37 cellular contexts compared by ENCODE assay signal in the genomic region with DNA sequence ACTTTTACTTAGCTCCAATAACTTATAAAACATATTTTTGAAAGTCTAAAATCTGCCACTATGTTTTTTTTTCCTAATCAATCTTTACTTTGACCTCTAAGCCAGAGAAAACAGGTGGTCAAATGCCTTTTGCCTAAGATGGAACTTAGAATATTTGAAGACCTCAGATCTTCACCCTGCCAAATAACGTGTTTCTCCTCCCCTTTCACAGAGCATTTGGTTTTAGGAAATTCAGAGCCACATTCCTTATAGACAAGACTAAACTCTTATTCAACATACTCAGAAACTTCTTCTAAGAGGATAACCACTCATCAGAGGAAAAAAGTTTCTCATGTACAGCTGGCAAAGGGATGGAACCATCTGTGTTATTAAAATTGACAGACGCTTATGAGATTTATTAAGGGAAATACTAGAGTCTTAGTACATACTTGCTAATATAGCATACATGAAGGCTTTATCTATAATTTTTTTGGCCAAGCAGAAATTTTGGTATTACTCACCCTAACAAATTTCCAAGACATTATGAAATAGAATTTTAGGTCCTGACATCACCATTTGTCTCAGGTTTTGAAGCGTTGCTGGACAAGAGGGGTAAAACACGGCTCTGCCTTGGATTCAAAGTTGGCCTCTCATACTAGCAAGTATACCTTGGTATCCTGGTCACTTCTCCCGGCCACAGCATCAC. TPM values are rescaled to one million over a fixed set of nuclear protein-coding genes. Genes with fewer than 3 reads are reported as not detected.
"Had no signal": no experiment of that assay in that cellular context is flagged by ENCODE, and none has a peak within 500 bp of the region (broad histone marks: within the 10 kb centered on the region; RNA-seq: fewer than 3 reads in every experiment).

No MANE protein-coding gene starts in this region.

- H3K9me3 Mint-ChIP-seq: activated CD4-positive, alpha-beta memory T cell treated with anti-CD3 and anti-CD28 coated beads, Interleukin-2, amount 10 ng/mL, durations not matched to agents 7 days and 5 days; activated naive CD8-positive, alpha-beta T cell treated with anti-CD3 and anti-CD28 coated beads for 36 hours had no signal

- H3K27me3 ChIP-seq: body of pancreas, breast epithelium, Peyer's patch, SJSA1 had no signal

- H3K36me3 Mint-ChIP-seq: activated CD8-positive, alpha-beta memory T cell treated with anti-CD3 and anti-CD28 coated beads, Interleukin-2, amount 10 ng/mL, durations not matched to agents 7 days and 5 days; T-cell had no signal

- H3K27ac Mint-ChIP-seq: activated CD4-positive, alpha-beta memory T cell treated with anti-CD3 and anti-CD28 coated beads, Interleukin-2, amount 10 ng/mL, durations not matched to agents 7 days and 5 days; activated CD8-positive, alpha-beta memory T cell treated with anti-CD3 and anti-CD28 coated beads, Interleukin-2, amount 10 ng/mL, durations not matched to agents 7 days and 5 days; activated naive CD8-positive, alpha-beta T cell treated with anti-CD3 and anti-CD28 coated beads for 36 hours; T-cell; T-helper 17 cell had no signal

- H3K4me3 ChIP-seq: body of pancreas, breast epithelium, Peyer's patch, SJSA1 had no signal

- H3K4me3 Mint-ChIP-seq: activated CD4-positive, alpha-beta memory T cell treated with anti-CD3 and anti-CD28 coated beads, Interleukin-2, amount 10 ng/mL, durations not matched to agents 7 days and 5 days; activated CD8-positive, alpha-beta memory T cell treated with anti-CD3 and anti-CD28 coated beads, Interleukin-2, amount 10 ng/mL, durations not matched to agents 7 days and 5 days; activated naive CD8-positive, alpha-beta T cell treated with anti-CD3 and anti-CD28 coated beads for 36 hours; T-cell; T-helper 17 cell had no signal

- ATAC-seq: activated CD8-positive, alpha-beta memory T cell treated with anti-CD3 and anti-CD28 coated beads, Interleukin-2, amount 10 ng/mL, durations not matched to agents 7 days and 5 days; body of pancreas; PC-3; T-cell; T-helper 17 cell had no signal

- DNase-seq: activated CD4-positive, alpha-beta memory T cell treated with anti-CD3 and anti-CD28 coated beads, Interleukin-2, amount 10 ng/mL, durations not matched to agents 7 days and 5 days; activated CD4-positive, alpha-beta T cell treated with anti-CD3 and anti-CD28 coated beads for 1 hour; activated CD4-positive, alpha-beta T cell treated with anti-CD3 and anti-CD28 coated beads for 48 hours; activated CD4-positive, CD25-positive, alpha-beta regulatory T cell; activated CD8-positive, alpha-beta memory T cell treated with anti-CD3 and anti-CD28 coated beads for 24 hours; activated CD8-positive, alpha-beta memory T cell treated with anti-CD3 and anti-CD28 coated beads, Interleukin-2, amount 10 ng/mL, durations not matched to agents 7 days and 5 days; activated CD8-positive, alpha-beta memory T cell treated with anti-CD3 and anti-CD28 coated beads, Interleukin-2, amount 50 U/mL, for 48 hours; activated effector memory CD4-positive, alpha-beta T cell treated with Interleukin-2 at 50 U/mL for 16 hours; activated naive CD4-positive, alpha-beta T cell treated with anti-CD3 and anti-CD28 coated beads, Interleukin-2, amount 50 U/mL, for 16 hours; activated naive CD8-positive, alpha-beta T cell treated with anti-CD3 and anti-CD28 coated beads for 36 hours; activated T-cell treated with anti-CD3 and anti-CD28 coated beads, Interleukin-2, amount 50 U/mL, for 48 hours; amniotic stem cell; aorta; body of pancreas; caudate nucleus; Karpas-422; KBM-7; NCI-H1105; NCI-H1417 treated with DMSO at 0.1 percent for 48 hours; NCI-H1694; NCI-H1930; NCI-H2081 treated with DMSO at 0.1 percent for 48 hours; NCI-H345; NCI-H526; NCI-H748 treated with DMSO at 0.1 percent for 48 hours; NK-92 treated with Interleukin-12 subunit alpha and Interleukin-12 subunit beta, amount 100 ng/mL, for 24 hours; PC-3; Peyer's patch; RPMI8226; SHP77 treated with DMSO at 0.1 percent for 48 hours; SK-N-SH; T-cell; T-helper 17 cell; T-helper 9 cell; WERI-Rb-1 had no signal

- H3K9me3 ChIP-seq: body of pancreas, breast epithelium, Peyer's patch, SJSA1 had no signal

- H3K27ac ChIP-seq: body of pancreas, breast epithelium, Peyer's patch, SJSA1, WERI-Rb-1 had no signal

- H3K4me1 Mint-ChIP-seq: activated CD4-positive, alpha-beta memory T cell treated with anti-CD3 and anti-CD28 coated beads, Interleukin-2, amount 10 ng/mL, durations not matched to agents 7 days and 5 days; activated CD8-positive, alpha-beta memory T cell treated with anti-CD3 and anti-CD28 coated beads, Interleukin-2, amount 10 ng/mL, durations not matched to agents 7 days and 5 days; activated naive CD8-positive, alpha-beta T cell treated with anti-CD3 and anti-CD28 coated beads for 36 hours; T-helper 17 cell had no signal

- H3K36me3 ChIP-seq: breast epithelium, Peyer's patch, WERI-Rb-1 had no signal

RNA-seq across cellular contexts. Expression of gene EGFR, which starts 2.6 kb away (rescaled TPM):
- total RNA-seq: activated CD4-positive, alpha-beta memory T cell treated with anti-CD3 and anti-CD28 coated beads, Interleukin-2, amount 10 ng/mL, durations not matched to agents 7 days and 5 days; activated CD8-positive, alpha-beta memory T cell treated with anti-CD3 and anti-CD28 coated beads, Interleukin-2, amount 10 ng/mL, durations not matched to agents 7 days and 5 days; activated naive CD8-positive, alpha-beta T cell treated with anti-CD3 and anti-CD28 coated beads for 36 hours; T-helper 17 cell had no signal
